ENCODE assay signal across 21 cellular contexts in the genomic region with DNA sequence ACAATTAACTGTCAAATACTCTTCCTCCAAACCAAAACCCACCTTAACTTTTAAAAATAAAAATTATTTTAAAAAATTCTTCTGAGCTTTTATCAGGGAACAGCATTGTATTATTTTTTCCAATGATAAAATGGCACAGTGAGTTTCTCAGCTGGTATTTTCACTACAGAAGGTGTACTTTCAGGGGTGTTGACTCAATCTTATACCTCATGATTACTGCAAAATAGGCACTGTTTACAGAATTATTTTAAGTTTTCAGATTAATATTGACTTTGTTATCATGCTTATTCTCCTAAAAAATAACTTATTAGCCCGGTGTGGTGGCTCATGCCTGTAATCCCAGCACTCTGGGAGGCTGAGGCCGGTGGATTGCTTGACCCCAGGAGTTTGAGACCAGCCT. TPM values are rescaled to one million over a fixed set of nuclear protein-coding genes. Genes with fewer than 3 reads are reported as not detected.
"Had no signal": no experiment of that assay in that cellular context is flagged by ENCODE, and none has a peak within 500 bp of the region (broad histone marks: within the 10 kb centered on the region; RNA-seq: fewer than 3 reads in every experiment).

No MANE protein-coding gene starts in this region.

- H3K9me3 ChIP-seq: tibial nerve had no signal

- H3K27ac Mint-ChIP-seq: activated CD4-positive, alpha-beta memory T cell treated with anti-CD3 and anti-CD28 coated beads, Interleukin-2, amount 10 ng/mL, durations not matched to agents 7 days and 5 days; activated CD8-positive, alpha-beta memory T cell treated with anti-CD3 and anti-CD28 coated beads, Interleukin-2, amount 10 ng/mL, durations not matched to agents 7 days and 5 days; activated naive CD8-positive, alpha-beta T cell treated with anti-CD3 and anti-CD28 coated beads, Interleukin-2, amount 10 ng/mL, durations not matched to agents 7 days and 5 days; activated T-helper 2 cell treated with anti-CD3 and anti-CD28 coated beads, Interferon-gamma antibody, Interleukin-2, Interleukin-4, amounts not matched to agents 10 μg/mL and 5 μg/mL and 100 μg/mL, durations not matched to agents 14 hours and 24 hours and 36 hours; stimulated activated naive CD8-positive, alpha-beta T cell treated with anti-CD3 and anti-CD28 coated beads, Interleukin-15, Interleukin-2, amounts not matched to agents 100 ng/mL and 50 ng/mL, for 24 hours had no signal

- H3K27ac ChIP-seq: coronary artery had no signal

- DNase-seq: activated CD4-positive, alpha-beta memory T cell treated with anti-CD3 and anti-CD28 coated beads, Interleukin-2, amount 10 ng/mL, durations not matched to agents 7 days and 5 days; activated CD4-positive, alpha-beta T cell treated with anti-CD3 and anti-CD28 coated beads for 4 hours; activated CD8-positive, alpha-beta memory T cell treated with anti-CD3 and anti-CD28 coated beads, Interleukin-2, amount 10 ng/mL, durations not matched to agents 7 days and 5 days; activated naive CD4-positive, alpha-beta T cell treated with Interleukin-2 at 50 U/mL for 16 hours; activated naive CD8-positive, alpha-beta T cell treated with anti-CD3 and anti-CD28 coated beads, Interleukin-2, amount 10 ng/mL, durations not matched to agents 7 days and 5 days; amygdala; occipital lobe; retina; stimulated activated CD4-positive, alpha-beta T cell treated with anti-CD3 and anti-CD28 coated beads, Interleukin-2, amount 100 ng/mL, for 48 hours had no signal

- H3K4me3 Mint-ChIP-seq: activated CD4-positive, alpha-beta memory T cell treated with anti-CD3 and anti-CD28 coated beads, Interleukin-2, amount 10 ng/mL, durations not matched to agents 7 days and 5 days; activated CD8-positive, alpha-beta memory T cell treated with anti-CD3 and anti-CD28 coated beads, Interleukin-2, amount 10 ng/mL, durations not matched to agents 7 days and 5 days; activated naive CD8-positive, alpha-beta T cell treated with anti-CD3 and anti-CD28 coated beads, Interleukin-2, amount 10 ng/mL, durations not matched to agents 7 days and 5 days; central memory CD8-positive, alpha-beta T cell; stimulated activated naive CD8-positive, alpha-beta T cell treated with anti-CD3 and anti-CD28 coated beads, Interleukin-15, Interleukin-2, amounts not matched to agents 100 ng/mL and 50 ng/mL, for 24 hours had no signal

- H3K9me3 Mint-ChIP-seq: activated CD4-positive, alpha-beta memory T cell treated with anti-CD3 and anti-CD28 coated beads, Interleukin-2, amount 10 ng/mL, durations not matched to agents 7 days and 5 days; activated naive CD8-positive, alpha-beta T cell treated with anti-CD3 and anti-CD28 coated beads, Interleukin-2, amount 10 ng/mL, durations not matched to agents 7 days and 5 days; activated T-helper 2 cell treated with anti-CD3 and anti-CD28 coated beads, Interferon-gamma antibody, Interleukin-2, Interleukin-4, amounts not matched to agents 10 μg/mL and 5 μg/mL and 100 μg/mL, durations not matched to agents 14 hours and 24 hours and 36 hours; central memory CD8-positive, alpha-beta T cell; stimulated activated naive CD8-positive, alpha-beta T cell treated with anti-CD3 and anti-CD28 coated beads, Interleukin-15, Interleukin-2, amounts not matched to agents 100 ng/mL and 50 ng/mL, for 24 hours had no signal

- H3K4me3 ChIP-seq: coronary artery, tibial nerve had no signal

- H3K27me3 Mint-ChIP-seq: activated CD4-positive, alpha-beta memory T cell treated with anti-CD3 and anti-CD28 coated beads, Interleukin-2, amount 10 ng/mL, durations not matched to agents 7 days and 5 days; activated CD8-positive, alpha-beta memory T cell treated with anti-CD3 and anti-CD28 coated beads, Interleukin-2, amount 10 ng/mL, durations not matched to agents 7 days and 5 days; activated naive CD8-positive, alpha-beta T cell treated with anti-CD3 and anti-CD28 coated beads, Interleukin-2, amount 10 ng/mL, durations not matched to agents 7 days and 5 days; central memory CD8-positive, alpha-beta T cell; stimulated activated naive CD8-positive, alpha-beta T cell treated with anti-CD3 and anti-CD28 coated beads, Interleukin-15, Interleukin-2, amounts not matched to agents 100 ng/mL and 50 ng/mL, for 24 hours had no signal

- H3K27me3 ChIP-seq: tibial nerve had no signal

- FAIRE-seq: endometrium, frontal cortex, keratinocyte, urothelium cell line had no signal

- ATAC-seq: activated CD8-positive, alpha-beta memory T cell treated with anti-CD3 and anti-CD28 coated beads, Interleukin-2, amount 10 ng/mL, durations not matched to agents 7 days and 5 days; WTC11 had no signal

- H3K36me3 ChIP-seq: tibial nerve had no signal

RNA-seq across cellular contexts. Expression of a gene that starts 55.4 kb away (rescaled TPM):
- total RNA-seq: activated CD8-positive, alpha-beta memory T cell treated with anti-CD3 and anti-CD28 coated beads, Interleukin-2, amount 10 ng/mL, durations not matched to agents 7 days and 5 days; activated T-helper 2 cell treated with anti-CD3 and anti-CD28 coated beads, Interferon-gamma antibody, Interleukin-2, Interleukin-4, amounts not matched to agents 10 μg/mL and 5 μg/mL and 100 μg/mL, durations not matched to agents 14 hours and 24 hours and 36 hours; occipital lobe; T-helper 2 cell treated with Interferon-gamma antibody and Interleukin-4, amounts not matched to agents 100 ng/mL and 5 ng/mL, for 36 hours had no signal
- polyA plus RNA-seq: keratinocyte, neural cell had no signal
